ENCODE assay signal across 8 cellular contexts in genomic region chr11:65477271-65478029, GRCh38. TPM values are rescaled to one million over a fixed set of nuclear protein-coding genes. Genes with fewer than 3 reads are reported as not detected.
A peak's percentile ranks its signal among the peaks of the same experiment; 100 is the strongest.
DNase-seq lines count a peak whose midpoint lies in the region; ATAC-seq and TF ChIP-seq lines count a peak whose summit lies in the region.

No MANE protein-coding gene starts in this region.

- peaks cover 17% of the 10 kb centered on the region for H3K36me3 Mint-ChIP-seq in activated CD4-positive, alpha-beta T cell treated with anti-CD3 and anti-CD28 coated beads for 36 hours (ENCODE audit: low read depth)
- H3K36me3 Mint-ChIP-seq in chondrocyte (ENCODE audit: low read depth) = no peaks in the 10 kb centered on the region

- peak; percentile 94 for TF ChIP-seq POLR2A in GM19099 (IDR thresholded peaks at IDR 0.05; ENCODE audit: extremely low read depth, insufficient read length, low read depth)

- peaks cover 34% of the 10 kb centered on the region for H3K4me1 Mint-ChIP-seq in activated CD4-positive, alpha-beta T cell treated with anti-CD3 and anti-CD28 coated beads for 36 hours
- peaks cover 56% of the 10 kb centered on the region for H3K4me1 Mint-ChIP-seq in chondrocyte (ENCODE audit: low read depth)

- TF ChIP-seq CTCF in chondrocyte (IDR thresholded peaks at IDR 0.05) = no peak

- H3K4me3 Mint-ChIP-seq in activated CD4-positive, alpha-beta T cell treated with anti-CD3 and anti-CD28 coated beads for 36 hours = peak overlapping the region; percentile 97
- H3K4me3 Mint-ChIP-seq in chondrocyte (ENCODE audit: unreplicated experiment) = peak overlapping the region; percentile 86

- peak overlapping the region; percentile 98 for H3K27ac Mint-ChIP-seq in activated CD4-positive, alpha-beta T cell treated with anti-CD3 and anti-CD28 coated beads for 36 hours
- peak overlapping the region; percentile 99 for H3K27ac Mint-ChIP-seq in chondrocyte (ENCODE audit: unreplicated experiment)

- CTCF ChIA-PET in activated CD4-positive, alpha-beta T cell treated with anti-CD3 and anti-CD28 coated beads for 36 hours (lab: Charles Lee) = interaction anchor here (0.6 to 6.2 kb wide), 9 partner anchors 12 to 110 kb away, joined by 3 to 72 read pairs (median 4); partner anchors contain the start of gene MALAT1

- peak; percentile 81 for ATAC-seq in HG03432 (IDR thresholded peaks at IDR 0.05; ENCODE audit: unreplicated experiment)
- ATAC-seq in activated CD4-positive, alpha-beta T cell treated with anti-CD3 and anti-CD28 coated beads for 36 hours = peak; percentile 88
- ATAC-seq in left colon = peak; percentile 76

- no peaks in the 10 kb centered on the region for H3K9me3 Mint-ChIP-seq in activated CD4-positive, alpha-beta T cell treated with anti-CD3 and anti-CD28 coated beads for 36 hours (ENCODE audit: low read depth)
- H3K9me3 Mint-ChIP-seq in chondrocyte (ENCODE audit: low read depth) = no peaks in the 10 kb centered on the region

- peak; percentile 84 to 90 for DNase-seq in AML-193 (lab: John Stamatoyannopoulos, UW)
- DNase-seq in NCI-H510A (lab: John Stamatoyannopoulos, UW) = peak; percentile 91
- DNase-seq in activated CD4-positive, alpha-beta T cell treated with anti-CD3 and anti-CD28 coated beads for 36 hours = peak; percentile 96
- DNase-seq in chondrocyte (ENCODE audit: low spot score) = peak; percentile 99
- DNase-seq in left colon = peak; percentile 97 to 98
- DNase-seq in stimulated activated CD4-positive, alpha-beta T cell treated with anti-CD3 and anti-CD28 coated beads, Interleukin-1b, Interleukin-23, amount 100 ng/mL, for 48 hours = peak; percentile 93

- POLR2A ChIA-PET in activated CD4-positive, alpha-beta T cell treated with anti-CD3 and anti-CD28 coated beads for 36 hours (lab: Charles Lee) = interaction anchor here (0.5 to 6.4 kb wide), 10 partner anchors 8 to 58 kb away, joined by 3 to 153 read pairs (median 10); partner anchors contain the start of genes MALAT1 and NEAT1

- intact Hi-C loops in activated CD4-positive, alpha-beta T cell treated with anti-CD3 and anti-CD28 coated beads for 36 hours (cut with DNase I, micrococcal nuclease) = loop anchor here (1.0 kb wide), 4 partner anchors 10 to 56 kb away; no protein-coding TSS in a partner anchor
- intact Hi-C loops in left colon (cut with DNase I, micrococcal nuclease) = loop anchor here in 1 of 2 donors (2.0 kb wide), 1 partner anchor 15 kb away; no protein-coding TSS in a partner anchor

- H3K27me3 Mint-ChIP-seq in activated CD4-positive, alpha-beta T cell treated with anti-CD3 and anti-CD28 coated beads for 36 hours = no peaks in the 10 kb centered on the region
- no peaks in the 10 kb centered on the region for H3K27me3 Mint-ChIP-seq in chondrocyte (ENCODE audit: low read depth)

RNA-seq across cellular contexts. Expression of gene MALAT1, which starts 21.4 kb away (rescaled TPM):
- total RNA-seq in activated CD4-positive, alpha-beta T cell treated with anti-CD3 and anti-CD28 coated beads for 36 hours = 1,000 to 10,000 TPM; 7,016 to 9,748 TPM
- total RNA-seq in chondrocyte (11,810 to 14,376 TPM (median 12,130 TPM) in 3 replicates), left colon (1,000 to 10,000 TPM; 7,483 to 9,013 TPM)

RNA-seq across cellular contexts. Expression of gene SCYL1, which starts 47.4 kb away (rescaled TPM):
- 10 to 100 TPM; 66.5 to 78.8 TPM for total RNA-seq in activated CD4-positive, alpha-beta T cell treated with anti-CD3 and anti-CD28 coated beads for 36 hours
- total RNA-seq in chondrocyte = 108 to 123 TPM (median 120 TPM) in 3 replicates
- total RNA-seq in left colon = 10 to 100 TPM; 58.4 to 70.8 TPM

RNA-seq across cellular contexts. Expression of gene NEAT1, which starts 54.9 kb away (rescaled TPM):
- total RNA-seq in activated CD4-positive, alpha-beta T cell treated with anti-CD3 and anti-CD28 coated beads for 36 hours = 100 to 1,000 TPM; 435 to 569 TPM
- total RNA-seq in chondrocyte = 333 to 440 TPM (median 377 TPM) in 3 replicates
- 1,000 to 10,000 TPM in 1 of 2 donors, 100 to 1,000 TPM in 1; 818 to 1,135 TPM for total RNA-seq in left colon

Comparison
In these comparisons a context has a peak if more than half of its experiments do, and no peak if none do; other contexts are left out.
1. Peak in every context shown above with its lines: DNase-seq and ATAC-seq.